19 cellular contexts compared by ENCODE assay signal in genomic region chr4:94722748-94723147, GRCh38.
DNase-seq lines count a peak whose midpoint lies in the region; ATAC-seq lines count a peak whose summit lies in the region.
"Had no signal": no experiment of that assay in that cellular context is flagged by ENCODE, and none has a peak within 500 bp of the region (broad histone marks: within the 10 kb centered on the region; RNA-seq: fewer than 3 reads in every experiment).

No MANE protein-coding gene starts in this region.

- ATAC-seq in GM19043 (IDR thresholded peaks at IDR 0.05; ENCODE audit: low read depth, unreplicated experiment): peak; percentile 47
- no peak for ATAC-seq in HG02852 (IDR thresholded peaks at IDR 0.05; ENCODE audit: unreplicated experiment)
- no peak for ATAC-seq in GM21515 (IDR thresholded peaks at IDR 0.05; ENCODE audit: unreplicated experiment)
- ATAC-seq in HG03565 (IDR thresholded peaks at IDR 0.05; ENCODE audit: unreplicated experiment): no peak
- ATAC-seq: K562, PC-3 had no signal

- peak; percentile 52 for DNase-seq in DMS79 treated with DMSO at 0.1 percent for 48 hours (lab: John Stamatoyannopoulos, UW)
- peak; percentile 79 for DNase-seq in NAMALWA (ENCODE audit: low spot score)
- DNase-seq in germinal center (ENCODE audit: low spot score): peak; percentile 6
- DNase-seq: activated CD4-positive, CD25-positive, alpha-beta regulatory T cell treated with anti-CD3 and anti-CD28 coated beads, Interleukin-2, amount 50 U/mL, for 72 hours; activated naive CD8-positive, alpha-beta T cell treated with anti-CD3 and anti-CD28 coated beads for 36 hours; brain microvascular endothelial cell; dermis blood vessel endothelial cell; midbrain; NCI-H146; NCI-H345; PC-3; spleen; stimulated activated CD8-positive, alpha-beta memory T cell treated with anti-CD3 and anti-CD28 coated beads, Interleukin-4, amount 100 ng/mL, for 48 hours; T-helper 9 cell had no signal

Comparison
In these comparisons a context has a peak if more than half of its experiments do, and no peak if none do; other contexts are left out.
1. DNase-seq: peak in every context shown above with its lines; median percentile 79 in NAMALWA; 52 in DMS79 treated with DMSO at 0.1 percent for 48 hours; 6 in germinal center.